8 cellular contexts compared by ENCODE assay signal in genomic region chr10:62083413-62083794, GRCh38.
A peak's percentile ranks its signal among the peaks of the same experiment; 100 is the strongest.
DNase-seq lines count a peak whose midpoint lies in the region; ATAC-seq lines count a peak whose summit lies in the region.

No MANE protein-coding gene starts in this region.

- H3K9me3 Mint-ChIP-seq in activated naive CD4-positive, alpha-beta T cell treated with anti-CD3 and anti-CD28 coated beads, Interleukin-2, amount 10 ng/mL, durations not matched to agents 7 days and 5 days, result peaks cover 3% of the 10 kb centered on the region
- peaks cover 4% of the 10 kb centered on the region for H3K9me3 Mint-ChIP-seq in activated naive CD8-positive, alpha-beta T cell treated with anti-CD3 and anti-CD28 coated beads, Interleukin-2, amount 50 U/mL, for 24 hours

- H3K36me3 Mint-ChIP-seq in activated naive CD4-positive, alpha-beta T cell treated with anti-CD3 and anti-CD28 coated beads, Interleukin-2, amount 10 ng/mL, durations not matched to agents 7 days and 5 days, result peaks cover 85% of the 10 kb centered on the region
- H3K36me3 Mint-ChIP-seq in activated naive CD8-positive, alpha-beta T cell treated with anti-CD3 and anti-CD28 coated beads, Interleukin-2, amount 50 U/mL, for 24 hours (ENCODE audit: low read depth), result peaks cover 45% of the 10 kb centered on the region

- H3K4me3 Mint-ChIP-seq in activated naive CD4-positive, alpha-beta T cell treated with anti-CD3 and anti-CD28 coated beads, Interleukin-2, amount 10 ng/mL, durations not matched to agents 7 days and 5 days, result peak overlapping the region; percentile 40
- H3K4me3 Mint-ChIP-seq in activated naive CD8-positive, alpha-beta T cell treated with anti-CD3 and anti-CD28 coated beads, Interleukin-2, amount 50 U/mL, for 24 hours, result peak overlapping the region; percentile 58

- CTCF ChIA-PET in activated naive CD4-positive, alpha-beta T cell treated with anti-CD3 and anti-CD28 coated beads, Interleukin-2, amount 10 ng/mL, durations not matched to agents 7 days and 5 days (lab: Charles Lee), result interaction anchor here (3.9 kb wide), 1 partner anchor 162 kb away, joined by 15 read pairs; no protein-coding TSS in a partner anchor

- 29% methylated on average over 2 of the region's 2 CpGs for WGBS in thymus

- H3K36me3 ChIP-seq in thymus (ENCODE audit: control insufficient read depth, insufficient read depth), result peaks cover 26% of the 10 kb centered on the region

- peaks cover 87% of the 10 kb centered on the region for H3K4me1 Mint-ChIP-seq in activated naive CD4-positive, alpha-beta T cell treated with anti-CD3 and anti-CD28 coated beads, Interleukin-2, amount 10 ng/mL, durations not matched to agents 7 days and 5 days
- peaks cover 76% of the 10 kb centered on the region for H3K4me1 Mint-ChIP-seq in activated naive CD8-positive, alpha-beta T cell treated with anti-CD3 and anti-CD28 coated beads, Interleukin-2, amount 50 U/mL, for 24 hours

- no peaks in the 10 kb centered on the region for H3K27me3 Mint-ChIP-seq in activated naive CD4-positive, alpha-beta T cell treated with anti-CD3 and anti-CD28 coated beads, Interleukin-2, amount 10 ng/mL, durations not matched to agents 7 days and 5 days
- H3K27me3 Mint-ChIP-seq in activated naive CD8-positive, alpha-beta T cell treated with anti-CD3 and anti-CD28 coated beads, Interleukin-2, amount 50 U/mL, for 24 hours, result no peaks in the 10 kb centered on the region

- H3K27me3 ChIP-seq in thymus (ENCODE audit: control insufficient read depth, insufficient read depth), result no peaks in the 10 kb centered on the region

- peaks cover 11% of the 10 kb centered on the region for H3K4me1 ChIP-seq in thymus (ENCODE audit: control insufficient read depth, insufficient read depth, low read length)

- no peak for ATAC-seq in activated naive CD8-positive, alpha-beta T cell treated with anti-CD3 and anti-CD28 coated beads, Interleukin-2, amount 50 U/mL, for 24 hours

- peak overlapping the region; percentile 61 for H3K27ac ChIP-seq in thymus (ENCODE audit: low read depth)

- H3K4me3 ChIP-seq in thymus (ENCODE audit: low read length), result no peak overlapping the region

- H3K9me3 ChIP-seq in thymus (ENCODE audit: control insufficient read depth), result no peaks in the 10 kb centered on the region

- peak overlapping the region; percentile 92 for H3K27ac Mint-ChIP-seq in activated naive CD4-positive, alpha-beta T cell treated with anti-CD3 and anti-CD28 coated beads, Interleukin-2, amount 10 ng/mL, durations not matched to agents 7 days and 5 days
- peak overlapping the region; percentile 85 for H3K27ac Mint-ChIP-seq in activated naive CD8-positive, alpha-beta T cell treated with anti-CD3 and anti-CD28 coated beads, Interleukin-2, amount 50 U/mL, for 24 hours

- peak; percentile 32 for DNase-seq in activated naive CD4-positive, alpha-beta T cell treated with anti-CD3 and anti-CD28 coated beads, Interleukin-2, amount 10 ng/mL, durations not matched to agents 7 days and 5 days
- DNase-seq in activated naive CD4-positive, alpha-beta T cell treated with Interleukin-2 at 50 U/mL for 16 hours, result no peak
- no peak for DNase-seq in activated naive CD8-positive, alpha-beta T cell treated with anti-CD3 and anti-CD28 coated beads, Interleukin-2, amount 50 U/mL, for 24 hours
- DNase-seq in kidney glomerular epithelial cell (lab: John Stamatoyannopoulos, UW) (peak; percentile 36), NOMO-1 treated with dmso at 0.1 percent for 144 hours (lab: John Stamatoyannopoulos, UW; ENCODE audit: unreplicated experiment) (no peak), RPMI8226 (no peak)
- DNase-seq in effector CD8-positive, alpha-beta T cell (lab: John Stamatoyannopoulos, UW), result no peak

Comparison
In these comparisons a context has a peak if more than half of its experiments do, and no peak if none do; other contexts are left out.
1. DNase-seq: peak in activated naive CD4-positive, alpha-beta T cell treated with anti-CD3 and anti-CD28 coated beads, Interleukin-2, amount 10 ng/mL, durations not matched to agents 7 days and 5 days (single experiment) and kidney glomerular epithelial cell (single experiment); none in activated naive CD4-positive, alpha-beta T cell treated with Interleukin-2 at 50 U/mL for 16 hours (single experiment), activated naive CD8-positive, alpha-beta T cell treated with anti-CD3 and anti-CD28 coated beads, Interleukin-2, amount 50 U/mL, for 24 hours (single experiment), NOMO-1 treated with dmso at 0.1 percent for 144 hours (single experiment), RPMI8226 (single experiment) and effector CD8-positive, alpha-beta T cell (single experiment).